Comparison of ENCODE assay signal across 8 cellular contexts in the genomic region with DNA sequence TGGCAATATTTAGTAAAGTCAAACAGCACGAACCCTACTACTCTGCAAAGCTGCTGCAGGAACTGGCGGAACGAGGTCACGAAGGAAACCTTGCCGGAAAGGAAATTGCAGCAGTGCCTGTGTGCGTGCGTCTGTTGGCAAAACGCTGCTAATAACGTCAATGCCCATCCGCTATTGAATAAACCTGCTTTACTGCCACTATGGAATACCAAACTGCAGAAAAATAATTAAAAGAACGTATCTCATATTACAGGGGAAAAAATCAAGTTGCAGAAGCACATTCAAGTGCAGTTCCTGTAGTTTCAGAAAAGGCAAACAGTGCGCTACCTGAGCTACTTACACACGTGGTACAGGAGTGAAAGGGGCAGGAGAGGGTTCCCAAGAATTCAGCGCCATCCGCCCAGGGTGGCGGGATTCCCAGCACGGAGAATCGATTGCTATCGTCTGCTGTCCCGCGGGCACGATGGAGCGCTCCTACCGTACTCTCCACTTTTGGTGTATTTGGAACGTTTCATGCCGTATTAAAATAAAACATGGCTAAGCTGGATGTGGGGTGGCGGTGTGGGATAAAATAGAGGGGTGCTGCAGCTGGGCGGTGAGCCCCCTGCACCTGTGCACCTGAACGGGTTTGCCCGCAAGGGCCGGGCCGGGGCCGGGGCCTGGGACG. TPM values are rescaled to one million over a fixed set of nuclear protein-coding genes. Genes with fewer than 3 reads are reported as not detected.
DNase-seq lines count a peak whose midpoint lies in the region; ATAC-seq and TF ChIP-seq lines count a peak whose summit lies in the region.

No MANE protein-coding gene starts in this region.

- no peak for TF ChIP-seq RAD21 in SK-N-SH (IDR thresholded peaks at IDR 0.05; ENCODE audit: low read length)

- H3K4me1 ChIP-seq in CD8-positive, alpha-beta T cell (ENCODE audit: insufficient read depth, low read length): peaks cover 38% of the 10 kb centered on the region
- H3K4me1 ChIP-seq in SK-N-SH (ENCODE audit: control insufficient read depth in 1 of 2, insufficient read depth in 2 of 2, low read depth in 1 of 2, low read length in 1 of 2): peaks cover 4 to 29% of the 10 kb centered on the region in 2 experiments; a peak in 3 of 4 replicates
- H3K4me1 ChIP-seq in right cardiac atrium (ENCODE audit: control insufficient read depth, insufficient read depth, low read length): peaks cover 2% of the 10 kb centered on the region

- no peaks in the 10 kb centered on the region for H3K9me3 ChIP-seq in CD8-positive, alpha-beta T cell (ENCODE audit: low read length)
- H3K9me3 ChIP-seq in SK-N-SH (no peaks in the 10 kb centered on the region), right cardiac atrium (ENCODE audit: control insufficient read depth, low read length) (no peaks in the 10 kb centered on the region)

- CTCF ChIA-PET in CD8-positive, alpha-beta T cell (lab: Charles Lee): no interaction called here
- CTCF ChIA-PET in SK-N-SH (lab: Yijun Ruan, JAX): interaction anchor here (1.4 kb wide), 2 partner anchors 53 to 111 kb away, joined by 3 to 4 read pairs; no protein-coding TSS in a partner anchor

- peaks cover 37% of the 10 kb centered on the region for H3K36me3 Mint-ChIP-seq in CD8-positive, alpha-beta T cell

- DNase-seq in CD8-positive, alpha-beta T cell: peak; percentile 23 to 82 (median 63)
- DNase-seq in HT-29 (ENCODE audit: low spot score) (peak; percentile 79), SK-N-SH (no peak), amygdala (lab: John Stamatoyannopoulos, UW) (peak in 29 of 56 donors; percentile 11 to 63 (median 31)), right cardiac atrium (peak in 2 of 3 donors; percentile 76 to 81), putamen (ENCODE audit: low spot score) (peak; percentile 63), GM13976 (ENCODE audit: low spot score) (no peak)

- H3K4me3 Mint-ChIP-seq in CD8-positive, alpha-beta T cell: peak overlapping the region; percentile 94

- H3K27me3 Mint-ChIP-seq in CD8-positive, alpha-beta T cell (ENCODE audit: low read depth): no peaks in the 10 kb centered on the region

- WGBS in SK-N-SH (ENCODE audit: low lambda C conversion rate): 34% methylated on average over 33 of the region's 34 CpGs
- WGBS in right cardiac atrium: 5% methylated on average over 34 of the region's 34 CpGs

- peaks cover 31% of the 10 kb centered on the region for H3K79me2 ChIP-seq in SK-N-SH (ENCODE audit: insufficient read depth)

- no peaks in the 10 kb centered on the region for H3K9me2 ChIP-seq in SK-N-SH

- in situ Hi-C loops in GM13976 (cut with MboI; ENCODE audit: low sequenced_read_pairs, unreplicated experiment): no loop called here

- H3F3A ChIP-seq in SK-N-SH (replicated peaks; ENCODE audit: insufficient read depth): peaks cover 12% of the 10 kb centered on the region

- H3K36me3 ChIP-seq in CD8-positive, alpha-beta T cell (ENCODE audit: insufficient read depth, low read length): peaks cover 8% of the 10 kb centered on the region
- peaks cover 21 to 23% of the 10 kb centered on the region in 2 experiments for H3K36me3 ChIP-seq in SK-N-SH (replicated peaks in 1 of 2; ENCODE audit: control insufficient read depth in 1 of 2, insufficient read depth in 2 of 2, low read length in 1 of 2)

- H3K4me2 ChIP-seq in SK-N-SH: peak overlapping the region; percentile 88

- H2AFZ ChIP-seq in SK-N-SH (ENCODE audit: low read depth): peak overlapping the region; percentile 86

- no peak for TF ChIP-seq CTCF in CD8-positive, alpha-beta T cell (IDR thresholded peaks at IDR 0.05)
- TF ChIP-seq CTCF in SK-N-SH (IDR thresholded peaks at IDR 0.05): no peak
- TF ChIP-seq CTCF in GM13976 (IDR thresholded peaks at IDR 0.05; ENCODE audit: borderline replicate concordance, control extremely low read depth, extremely low read depth, insufficient read depth, missing control alignments): no peak

- no peak overlapping the region for H3K9ac ChIP-seq in SK-N-SH

- peak overlapping the region; percentile 95 for H3K27ac Mint-ChIP-seq in CD8-positive, alpha-beta T cell

- peak overlapping the region; percentile 89 for H3K27ac ChIP-seq in CD8-positive, alpha-beta T cell (ENCODE audit: low read depth, low read length)
- H3K27ac ChIP-seq in SK-N-SH (ENCODE audit: low read depth in 2 of 2, low read length in 1 of 2) (peak overlapping the region in 1 of 2 experiments; percentile 30; a peak in 1 of 4 replicates), right cardiac atrium (ENCODE audit: low read length) (peak overlapping the region; percentile 81)

- H3K4me3 ChIP-seq in CD8-positive, alpha-beta T cell (ENCODE audit: low read depth, low read length): peak overlapping the region; percentile 77
- H3K4me3 ChIP-seq in SK-N-SH (ENCODE audit: low read depth in 2 of 2, low read length in 1 of 2) (peak overlapping the region; percentile 95 to 99), right cardiac atrium (ENCODE audit: low read length) (peak overlapping the region; percentile 54)

- TF ChIP-seq EP300 in SK-N-SH (IDR thresholded peaks at IDR 0.05; ENCODE audit: borderline replicate concordance in 1 of 2, low read depth in 1 of 2, low read length in 1 of 2): no peak

- H3K27me3 ChIP-seq in CD8-positive, alpha-beta T cell (ENCODE audit: insufficient read depth, low read length): no peaks in the 10 kb centered on the region
- H3K27me3 ChIP-seq in SK-N-SH (ENCODE audit: insufficient read depth) (no peaks in the 10 kb centered on the region), right cardiac atrium (ENCODE audit: control insufficient read depth, insufficient read depth) (no peaks in the 10 kb centered on the region)

- POLR2A ChIA-PET in CD8-positive, alpha-beta T cell (lab: Charles Lee): interaction anchor here (1.0 to 1.1 kb wide), 2 partner anchors 8 to 14 kb away, joined by 4 to 5 read pairs; no protein-coding TSS in a partner anchor
- POLR2A ChIA-PET in SK-N-SH (lab: Yijun Ruan, JAX): no interaction called here

- H3K4me1 Mint-ChIP-seq in CD8-positive, alpha-beta T cell (ENCODE audit: low read depth): peaks cover 61% of the 10 kb centered on the region

- intact Hi-C loops in CD8-positive, alpha-beta T cell (cut with DNase I, micrococcal nuclease): loop anchor here (5.0 to 10.0 kb wide), 8 partner anchors 332 to 1775 kb away; a partner anchor contains a TSS
- intact Hi-C loops in right cardiac atrium (cut with DNase I): no loop called here

- H3K9me3 Mint-ChIP-seq in CD8-positive, alpha-beta T cell: no peaks in the 10 kb centered on the region

- peak; percentile 50 for ATAC-seq in CD8-positive, alpha-beta T cell
- ATAC-seq in right cardiac atrium (no peak), GM21619 (IDR thresholded peaks at IDR 0.05; ENCODE audit: unreplicated experiment) (no peak)

- H4K20me1 ChIP-seq in SK-N-SH (ENCODE audit: insufficient read depth): peaks cover 5% of the 10 kb centered on the region

TF ChIP-seq in SK-N-SH, 30 proteins besides CTCF, POLR2A, EP300 and RAD21 (continues in another document):
- TF ChIP-seq RCOR1 (IDR thresholded peaks at IDR 0.05; ENCODE audit: low read length) (no peak), GATA2 (CRISPR knock-in tag; IDR thresholded peaks at IDR 0.05) (no peak), TCF12 (IDR thresholded peaks at IDR 0.05) (no peak), TEAD4 (IDR thresholded peaks at IDR 0.05; ENCODE audit: borderline replicate concordance, insufficient read depth) (no peak), EZH2phosphoT487 (IDR thresholded peaks at IDR 0.05; ENCODE audit: borderline replicate concordance, low read depth) (no peak), FOSL2 (IDR thresholded peaks at IDR 0.05; ENCODE audit: borderline replicate concordance, low read depth) (no peak), MXI1 (IDR thresholded peaks at IDR 0.05; ENCODE audit: low read depth, low read length) (no peak), YY1 (IDR thresholded peaks at IDR 0.05; ENCODE audit: low read depth) (no peak), RXRA (IDR thresholded peaks at IDR 0.05; ENCODE audit: borderline replicate concordance, low read depth) (no peak)
- TF ChIP-seq, protein P1, sequence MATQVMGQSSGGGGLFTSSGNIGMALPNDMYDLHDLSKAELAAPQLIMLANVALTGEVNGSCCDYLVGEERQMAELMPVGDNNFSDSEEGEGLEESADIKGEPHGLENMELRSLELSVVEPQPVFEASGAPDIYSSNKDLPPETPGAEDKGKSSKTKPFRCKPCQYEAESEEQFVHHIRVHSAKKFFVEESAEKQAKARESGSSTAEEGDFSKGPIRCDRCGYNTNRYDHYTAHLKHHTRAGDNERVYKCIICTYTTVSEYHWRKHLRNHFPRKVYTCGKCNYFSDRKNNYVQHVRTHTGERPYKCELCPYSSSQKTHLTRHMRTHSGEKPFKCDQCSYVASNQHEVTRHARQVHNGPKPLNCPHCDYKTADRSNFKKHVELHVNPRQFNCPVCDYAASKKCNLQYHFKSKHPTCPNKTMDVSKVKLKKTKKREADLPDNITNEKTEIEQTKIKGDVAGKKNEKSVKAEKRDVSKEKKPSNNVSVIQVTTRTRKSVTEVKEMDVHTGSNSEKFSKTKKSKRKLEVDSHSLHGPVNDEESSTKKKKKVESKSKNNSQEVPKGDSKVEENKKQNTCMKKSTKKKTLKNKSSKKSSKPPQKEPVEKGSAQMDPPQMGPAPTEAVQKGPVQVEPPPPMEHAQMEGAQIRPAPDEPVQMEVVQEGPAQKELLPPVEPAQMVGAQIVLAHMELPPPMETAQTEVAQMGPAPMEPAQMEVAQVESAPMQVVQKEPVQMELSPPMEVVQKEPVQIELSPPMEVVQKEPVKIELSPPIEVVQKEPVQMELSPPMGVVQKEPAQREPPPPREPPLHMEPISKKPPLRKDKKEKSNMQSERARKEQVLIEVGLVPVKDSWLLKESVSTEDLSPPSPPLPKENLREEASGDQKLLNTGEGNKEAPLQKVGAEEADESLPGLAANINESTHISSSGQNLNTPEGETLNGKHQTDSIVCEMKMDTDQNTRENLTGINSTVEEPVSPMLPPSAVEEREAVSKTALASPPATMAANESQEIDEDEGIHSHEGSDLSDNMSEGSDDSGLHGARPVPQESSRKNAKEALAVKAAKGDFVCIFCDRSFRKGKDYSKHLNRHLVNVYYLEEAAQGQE (IDR thresholded peaks at IDR 0.05; ENCODE audit: low read depth, low read length): no peak

RNA-seq across cellular contexts. Expression of a gene that starts 0.5 kb away (rescaled TPM):
- 100 to 1,000 TPM; 120 TPM for total RNA-seq in CD8-positive, alpha-beta T cell
- 177 and 204 TPM in 2 replicates for total RNA-seq in HT-29 (2014; rRNA removed; shearing (Covaris generic))
- polyA plus RNA-seq in SK-N-SH (2012; rRNA removed) (62.5 and 74.0 TPM in 2 replicates), right cardiac atrium (21.5 TPM)
- polyA plus RNA-seq in SK-N-SH (2012; cell fraction: cytosol; rRNA removed): 22.5 and 26.2 TPM in 2 replicates
- polyA plus RNA-seq in SK-N-SH (2012; cell fraction: nucleus; rRNA removed): 417 and 453 TPM in 2 replicates
- total RNA-seq in right cardiac atrium: 10 to 100 TPM; 23.0 to 28.2 (median 26.4) TPM

RNA-seq across cellular contexts. Expression of a gene that starts 4.3 kb away (rescaled TPM):
- 10 to 100 TPM; 33.9 to 40.0 TPM for total RNA-seq in CD8-positive, alpha-beta T cell
- total RNA-seq in HT-29 (2014; rRNA removed; shearing (Covaris generic)): 369 and 407 TPM in 2 replicates
- polyA plus RNA-seq in SK-N-SH (2012; rRNA removed) (21.4 and 22.5 TPM in 2 replicates), right cardiac atrium (28.7 TPM)
- polyA plus RNA-seq in SK-N-SH (2012; cell fraction: cytosol; rRNA removed): 10.3 and 15.5 TPM in 2 replicates
- polyA plus RNA-seq in SK-N-SH (2012; cell fraction: nucleus; rRNA removed): 14.5 and 15.8 TPM in 2 replicates
- total RNA-seq in right cardiac atrium: 10 to 100 TPM; 52.7 to 73.5 (median 60.9) TPM

Comparison
In these comparisons a context has a peak if more than half of its experiments do, and no peak if none do; other contexts are left out.
1. DNase-seq: peak in CD8-positive, alpha-beta T cell (7 of 7), HT-29 (single experiment), amygdala (29 of 56), right cardiac atrium (2 of 3) and putamen (single experiment); none in SK-N-SH (single experiment) and GM13976 (single experiment).
2. intact Hi-C loops: an anchor here in CD8-positive, alpha-beta T cell (5.0 to 10.0 kb wide); none called in right cardiac atrium.
3. Peak in every context shown above with its lines, with median percentiles within 50 percentile points of each other: H3K4me3 ChIP-seq.